In the genomic region with DNA sequence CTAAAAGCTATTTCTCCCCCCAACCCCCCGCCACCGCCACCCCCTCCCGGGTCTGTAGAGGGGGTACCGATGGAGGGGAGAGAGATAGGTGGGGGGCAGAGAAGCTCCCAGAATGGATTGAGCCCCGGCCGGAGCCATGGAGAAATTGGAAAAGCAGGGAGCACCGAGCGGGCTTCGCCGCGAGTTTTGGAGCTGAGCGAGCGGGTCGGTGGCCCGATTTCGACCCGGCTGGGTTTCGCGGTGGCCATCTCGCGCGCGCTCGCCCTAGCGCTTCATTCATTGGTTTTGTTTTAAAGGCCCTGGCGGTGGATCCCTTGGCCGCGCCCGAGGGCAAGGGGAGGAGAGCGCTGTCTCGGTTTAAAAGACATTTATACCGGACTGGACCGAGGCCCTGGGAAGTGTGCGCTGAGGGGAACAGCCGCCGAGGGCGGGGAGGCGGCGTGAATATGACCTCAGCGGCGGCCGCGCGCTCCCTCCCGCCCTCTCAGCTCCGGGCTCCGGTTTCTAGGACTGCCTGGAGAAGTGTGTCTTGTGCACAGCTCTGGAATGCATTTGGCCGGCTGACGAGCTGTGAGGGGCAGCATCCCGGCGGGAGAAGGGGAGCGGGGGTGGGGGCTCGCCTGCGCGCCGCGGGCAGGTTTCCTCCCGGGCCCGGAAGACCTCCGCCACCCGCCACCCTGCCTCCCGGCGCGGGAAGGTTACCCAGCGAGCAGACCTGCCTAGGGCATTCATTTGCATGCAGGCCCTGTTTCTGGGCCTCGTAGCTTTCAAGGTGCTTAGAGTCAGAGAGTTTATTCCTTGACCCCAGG, we compare ENCODE assay signal across 8 cellular contexts. TPM values are rescaled to one million over a fixed set of nuclear protein-coding genes. Genes with fewer than 3 reads are reported as not detected.
DNase-seq lines count a peak whose midpoint lies in the region; ATAC-seq and TF ChIP-seq lines count a peak whose summit lies in the region.

No MANE protein-coding gene starts in this region.

- H3K4me1 ChIP-seq in OCI-LY7 (ENCODE audit: insufficient read depth, low read length, poor library complexity, severe bottlenecking) = peaks cover 38% of the 10 kb centered on the region
- peaks cover 25% of the 10 kb centered on the region for H3K4me1 ChIP-seq in foreskin keratinocyte

- peak overlapping the region; percentile 90 for H3K27ac Mint-ChIP-seq in neural crest cell (ENCODE audit: unreplicated experiment)

- peaks cover 48% of the 10 kb centered on the region for H3K27me3 Mint-ChIP-seq in neural crest cell (ENCODE audit: low read depth)

- peak overlapping the region; percentile 98 for H3K4me2 ChIP-seq in OCI-LY7 (ENCODE audit: low read length)

- peaks cover 36% of the 10 kb centered on the region for H3K79me2 ChIP-seq in OCI-LY7 (ENCODE audit: insufficient read depth, low read depth, low read length)

- intact Hi-C loops in OCI-LY7 (cut with micrococcal nuclease; ENCODE audit: unreplicated experiment) = no loop called here

- no peaks in the 10 kb centered on the region for H3K9me3 Mint-ChIP-seq in neural crest cell

- H2AFZ ChIP-seq in OCI-LY7 (ENCODE audit: low read length) = peak overlapping the region; percentile 67; the same call in 1 of the 2 replicates

- peaks cover 2% of the 10 kb centered on the region; the same call in 1 of the 2 replicates for H4K20me1 ChIP-seq in OCI-LY7 (ENCODE audit: insufficient read depth, low read length)

- POLR2A ChIA-PET in OCI-LY7 (lab: Charles Lee) = interaction anchor here (0.6 kb wide), 1 partner anchor 70 kb away, joined by 4 read pairs; no protein-coding TSS in a partner anchor

- TF ChIP-seq CTCF in OCI-LY7 (conservative IDR thresholded peaks at IDR 0.05; ENCODE audit: low read length) (no peak), foreskin keratinocyte (conservative IDR thresholded peaks at IDR 0.05) (no peak), neural crest cell (conservative IDR thresholded peaks at IDR 0.05) (peak; percentile 30)

- H3K9me3 ChIP-seq in OCI-LY7 (ENCODE audit: low read length) = no peaks in the 10 kb centered on the region

- BruUV-seq in OCI-LY7 (replicated peaks; lab: Mats Ljungman, UMichigan) = no TSS peak

- peak overlapping the region; percentile 84 for H3K27ac ChIP-seq in OCI-LY7 (ENCODE audit: low read depth, low read length, poor library complexity, severe bottlenecking)
- peak overlapping the region; percentile 98 for H3K27ac ChIP-seq in foreskin keratinocyte

- no peaks in the 10 kb centered on the region for H3K9me2 ChIP-seq in OCI-LY7 (ENCODE audit: insufficient read depth, low read length)

- peaks cover 38% of the 10 kb centered on the region for H3K4me1 Mint-ChIP-seq in neural crest cell

- peak; percentile 31 for ATAC-seq in GM19455 (IDR thresholded peaks at IDR 0.05; ENCODE audit: unreplicated experiment)
- peak; percentile 17 for ATAC-seq in HG03565 (IDR thresholded peaks at IDR 0.05; ENCODE audit: unreplicated experiment)
- ATAC-seq in foreskin keratinocyte = peak; percentile 36

- peaks cover 12% of the 10 kb centered on the region for H3K36me3 ChIP-seq in OCI-LY7 (ENCODE audit: insufficient read depth, low read length)

- no peaks in the 10 kb centered on the region for H3K36me3 Mint-ChIP-seq in neural crest cell (ENCODE audit: low read depth)

- H3K4me3 ChIP-seq in OCI-LY7 (ENCODE audit: low read depth, low read length, poor library complexity, severe bottlenecking) = peak overlapping the region; percentile 69

- CTCF ChIA-PET in OCI-LY7 (lab: Charles Lee; ENCODE audit: unreplicated experiment) = interaction anchor here (0.8 kb wide), 1 partner anchor 70 kb away, joined by 3 read pairs; no protein-coding TSS in a partner anchor

- no peaks in the 10 kb centered on the region for H3K27me3 ChIP-seq in foreskin keratinocyte

- peak overlapping the region; percentile 96 for H3K4me3 Mint-ChIP-seq in neural crest cell

- peak; percentile 87 for DNase-seq in D341Med (ENCODE audit: low spot score)
- peak; percentile 58 for DNase-seq in OCI-LY7 (ENCODE audit: low spot score)
- peak; percentile 59 for DNase-seq in activated naive CD4-positive, alpha-beta T cell treated with Interleukin-2 at 50 U/mL for 16 hours
- DNase-seq in foreskin keratinocyte = peak in 1 of 2 donors; percentile 72
- peak; percentile 66 for DNase-seq in neural crest cell (ENCODE audit: low read depth, low spot score)
- DNase-seq in putamen (ENCODE audit: low spot score) = no peak

RNA-seq across cellular contexts. Expression of gene SMAD7, which starts 1.7 kb away (rescaled TPM):
- total RNA-seq in OCI-LY7 (2014; rRNA removed; shearing (Covaris generic)) = 13.5 and 15.1 TPM in 2 replicates
- total RNA-seq in OCI-LY7 (2022) = 2.9 and 3.2 TPM in 2 replicates
- 7.2 and 10.5 TPM in 2 replicates for total RNA-seq in foreskin keratinocyte
- polyA plus RNA-seq in foreskin keratinocyte = 4.3 and 5.2 TPM in 2 replicates
- 1.8 and 2.0 TPM in 2 replicates for total RNA-seq in neural crest cell
